Comparison of ENCODE assay signal across 8 cellular contexts in the genomic region with DNA sequence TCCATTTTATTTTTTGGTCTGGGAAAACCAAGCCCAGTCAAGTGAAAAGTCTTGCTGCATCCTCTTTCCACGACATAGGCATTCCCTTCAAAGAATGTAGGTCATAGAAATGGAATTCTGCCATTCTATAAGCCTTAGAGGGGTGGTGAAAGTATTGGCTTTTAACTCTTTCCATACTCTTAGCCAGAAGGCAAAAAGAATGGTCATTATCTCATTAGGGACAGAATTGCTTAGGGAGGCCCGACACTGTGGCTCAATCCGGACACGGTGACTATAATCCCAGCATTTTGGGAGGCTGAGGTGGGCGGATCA. TPM values are rescaled to one million over a fixed set of nuclear protein-coding genes. Genes with fewer than 3 reads are reported as not detected.
DNase-seq lines count a peak whose midpoint lies in the region; TF ChIP-seq lines count a peak whose summit lies in the region.

No MANE protein-coding gene starts in this region.

- no peak for TF ChIP-seq POLR2A in esophagus muscularis mucosa (IDR thresholded peaks at IDR 0.05; ENCODE audit: low read depth)

- WGBS in esophagus muscularis mucosa = 46% methylated on average over 5 of the region's 5 CpGs

- intact Hi-C loops in esophagus muscularis mucosa (cut with DNase I) = loop anchor here (2.0 kb wide), 2 partner anchors 27 to 55 kb away; a partner anchor contains a TSS

- TF ChIP-seq CTCF in esophagus muscularis mucosa (IDR thresholded peaks at IDR 0.05) = no peak

- H3K27ac ChIP-seq in esophagus muscularis mucosa (replicated peaks in 1 of 4) (peak overlapping the region; percentile 88 to 99 (median 94)), rectal smooth muscle tissue (ENCODE audit: low read depth, low read length) (peak overlapping the region; percentile 94)

- no peak for TF ChIP-seq EP300 in esophagus muscularis mucosa (IDR thresholded peaks at IDR 0.05)

- H3K36me3 ChIP-seq in esophagus muscularis mucosa = no peaks in the 10 kb centered on the region
- no peaks in the 10 kb centered on the region for H3K36me3 ChIP-seq in rectal smooth muscle tissue (ENCODE audit: control insufficient read depth, insufficient read depth, low read length)

- H3K9me3 ChIP-seq in esophagus muscularis mucosa = no peaks in the 10 kb centered on the region

- H3K4me1 ChIP-seq in esophagus muscularis mucosa (peaks cover 49 to 61% (median 59%) of the 10 kb centered on the region in 4 donors), rectal smooth muscle tissue (ENCODE audit: control insufficient read depth, insufficient read depth, low read length) (peaks cover 49% of the 10 kb centered on the region)

- H3K9ac ChIP-seq in rectal smooth muscle tissue (ENCODE audit: low read length) = no peak overlapping the region

- DNase-seq in EL (peak; percentile 66), RKO (ENCODE audit: low spot score) (peak; percentile 53), esophagus muscularis mucosa (ENCODE audit: extremely low spot score) (no peak), COLO829 (ENCODE audit: low spot score) (no peak), AG20443 (ENCODE audit: low spot score) (no peak), HPDE6-E6E7 (ENCODE audit: extremely low spot score) (no peak), SHP77 treated with DMSO at 0.1 percent for 48 hours (lab: John Stamatoyannopoulos, UW) (no peak)

- H3K4me3 ChIP-seq in esophagus muscularis mucosa (peak overlapping the region; percentile 51 to 63 (median 53)), rectal smooth muscle tissue (ENCODE audit: low read length) (peak overlapping the region; percentile 60)

- no peaks in the 10 kb centered on the region for H3K27me3 ChIP-seq in esophagus muscularis mucosa
- no peaks in the 10 kb centered on the region for H3K27me3 ChIP-seq in rectal smooth muscle tissue (ENCODE audit: control insufficient read depth, insufficient read depth, low read length)

RNA-seq across cellular contexts. Expression of a gene that starts 7.9 kb away (rescaled TPM):
- 10 to 100 TPM; 64.1 to 86.8 (median 72.2) TPM for total RNA-seq in esophagus muscularis mucosa

RNA-seq across cellular contexts. Expression of a gene that starts 13.5 kb away (rescaled TPM):
- 10 to 100 TPM in 3 of 4 donors, 1 to 10 TPM in 1; 6.1 to 24.2 (median 14.5) TPM for total RNA-seq in esophagus muscularis mucosa

RNA-seq across cellular contexts. Expression of a gene that starts 26.4 kb away (rescaled TPM):
- total RNA-seq in esophagus muscularis mucosa = 100 to 1,000 TPM in 2 of 4 donors, 10 to 100 TPM in 2; 77.2 to 103 (median 95.5) TPM

RNA-seq across cellular contexts. Expression of a gene that starts 51.2 kb away (rescaled TPM):
- 100 to 1,000 TPM in 2 of 4 donors, 10 to 100 TPM in 2; 69.7 to 112 (median 85.2) TPM for total RNA-seq in esophagus muscularis mucosa

RNA-seq across cellular contexts. Expression of a gene that starts 59.7 kb away (rescaled TPM):
- 10 to 100 TPM; 33.6 to 43.6 (median 37.4) TPM for total RNA-seq in esophagus muscularis mucosa

Comparison
In these comparisons a context has a peak if more than half of its experiments do, and no peak if none do; other contexts are left out.
1. DNase-seq: peak in EL (single experiment) and RKO (single experiment); none in esophagus muscularis mucosa (single experiment), COLO829 (single experiment), AG20443 (single experiment), HPDE6-E6E7 (single experiment) and SHP77 treated with DMSO at 0.1 percent for 48 hours (single experiment).